1 cellular context compared by ENCODE assay signal in the genomic region with DNA sequence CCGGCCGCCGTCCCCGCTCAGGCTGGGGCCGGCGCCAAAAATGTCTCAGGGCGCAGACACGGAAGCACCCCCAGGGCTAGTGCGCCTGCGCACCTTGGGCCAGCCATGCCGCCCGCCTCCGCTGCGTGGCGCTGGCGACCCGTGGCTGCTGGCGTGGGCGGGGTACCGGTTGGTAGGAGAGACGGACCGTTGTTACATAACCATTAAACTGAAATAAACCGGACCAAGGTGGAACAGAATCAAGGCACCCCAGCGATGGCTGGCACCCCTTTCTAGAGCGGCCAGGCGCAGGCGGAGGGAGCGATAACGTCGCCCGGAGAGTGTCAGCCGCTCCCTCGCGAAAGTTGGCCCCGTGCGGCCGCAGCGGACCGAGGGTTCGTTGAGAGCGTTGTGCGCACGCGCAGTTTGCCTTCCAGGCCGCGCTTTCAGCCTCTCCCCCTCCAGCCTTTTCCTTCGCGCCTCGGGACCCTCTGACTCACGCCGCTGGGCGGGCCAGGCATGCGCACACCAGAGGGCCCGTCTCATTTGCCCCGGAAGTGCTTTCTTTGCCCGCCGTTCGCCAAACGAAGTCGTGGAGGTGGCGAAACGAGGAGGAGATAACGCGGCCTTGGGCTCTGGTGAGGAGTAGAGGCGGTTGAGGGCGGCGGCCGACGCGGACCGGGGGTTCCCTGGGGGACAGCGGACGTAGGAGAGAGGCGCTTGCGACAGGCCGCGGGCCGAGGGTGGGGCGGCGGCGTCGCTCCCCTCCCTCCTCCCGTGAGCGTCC.
TF ChIP-seq lines count a peak whose summit lies in the region.

A gene with protein sequence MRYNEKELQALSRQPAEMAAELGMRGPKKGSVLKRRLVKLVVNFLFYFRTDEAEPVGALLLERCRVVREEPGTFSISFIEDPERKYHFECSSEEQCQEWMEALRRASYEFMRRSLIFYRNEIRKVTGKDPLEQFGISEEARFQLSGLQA (minus strand): TSS at position 45 of the 766 bp plus-strand sequence. CDS start 81 bp downstream, outside the sequence.
A gene with protein sequence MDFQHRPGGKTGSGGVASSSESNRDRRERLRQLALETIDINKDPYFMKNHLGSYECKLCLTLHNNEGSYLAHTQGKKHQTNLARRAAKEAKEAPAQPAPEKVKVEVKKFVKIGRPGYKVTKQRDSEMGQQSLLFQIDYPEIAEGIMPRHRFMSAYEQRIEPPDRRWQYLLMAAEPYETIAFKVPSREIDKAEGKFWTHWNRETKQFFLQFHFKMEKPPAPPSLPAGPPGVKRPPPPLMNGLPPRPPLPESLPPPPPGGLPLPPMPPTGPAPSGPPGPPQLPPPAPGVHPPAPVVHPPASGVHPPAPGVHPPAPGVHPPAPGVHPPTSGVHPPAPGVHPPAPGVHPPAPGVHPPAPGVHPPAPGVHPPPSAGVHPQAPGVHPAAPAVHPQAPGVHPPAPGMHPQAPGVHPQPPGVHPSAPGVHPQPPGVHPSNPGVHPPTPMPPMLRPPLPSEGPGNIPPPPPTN (plus strand): TSS at position 540 of the 766 bp plus-strand sequence. CDS start 6,595 bp downstream, outside the sequence.

TF ChIP-seq in GM12878, 131 proteins besides CTCF, POLR2A, EP300 and RAD21 (continued from another document and continues in another):
- TF ChIP-seq SREBF1 (IDR thresholded peaks at IDR 0.05; ENCODE audit: low read length) = no peak; the same call in 1 of the 2 replicates
- TF ChIP-seq SP1 (IDR thresholded peaks at IDR 0.05; ENCODE audit: low read depth, low read length) = peak; percentile 34
- no peak for TF ChIP-seq ZBED1 (IDR thresholded peaks at IDR 0.05; ENCODE audit: borderline replicate concordance)
- TF ChIP-seq, protein P1, sequence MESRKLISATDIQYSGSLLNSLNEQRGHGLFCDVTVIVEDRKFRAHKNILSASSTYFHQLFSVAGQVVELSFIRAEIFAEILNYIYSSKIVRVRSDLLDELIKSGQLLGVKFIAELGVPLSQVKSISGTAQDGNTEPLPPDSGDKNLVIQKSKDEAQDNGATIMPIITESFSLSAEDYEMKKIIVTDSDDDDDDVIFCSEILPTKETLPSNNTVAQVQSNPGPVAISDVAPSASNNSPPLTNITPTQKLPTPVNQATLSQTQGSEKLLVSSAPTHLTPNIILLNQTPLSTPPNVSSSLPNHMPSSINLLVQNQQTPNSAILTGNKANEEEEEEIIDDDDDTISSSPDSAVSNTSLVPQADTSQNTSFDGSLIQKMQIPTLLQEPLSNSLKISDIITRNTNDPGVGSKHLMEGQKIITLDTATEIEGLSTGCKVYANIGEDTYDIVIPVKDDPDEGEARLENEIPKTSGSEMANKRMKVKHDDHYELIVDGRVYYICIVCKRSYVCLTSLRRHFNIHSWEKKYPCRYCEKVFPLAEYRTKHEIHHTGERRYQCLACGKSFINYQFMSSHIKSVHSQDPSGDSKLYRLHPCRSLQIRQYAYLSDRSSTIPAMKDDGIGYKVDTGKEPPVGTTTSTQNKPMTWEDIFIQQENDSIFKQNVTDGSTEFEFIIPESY (IDR thresholded peaks at IDR 0.05) = no peak
- TF ChIP-seq EGR1 (IDR thresholded peaks at IDR 0.05; ENCODE audit: borderline replicate concordance in 1 of 2, low read depth in 2 of 2, low read length in 2 of 2) = peak; percentile 75 to 98
- TF ChIP-seq BMI1 (IDR thresholded peaks at IDR 0.05; ENCODE audit: borderline replicate concordance) = no peak
- no peak for TF ChIP-seq CHD4 (IDR thresholded peaks at IDR 0.05)
- TF ChIP-seq NFIC (IDR thresholded peaks at IDR 0.05; ENCODE audit: low read depth, low read length) = no peak
- no peak for TF ChIP-seq BRCA1 (IDR thresholded peaks at IDR 0.05; ENCODE audit: low read depth, low read length)
- TF ChIP-seq HDAC6 (IDR thresholded peaks at IDR 0.05; ENCODE audit: unreplicated experiment) = no peak
- TF ChIP-seq ZNF274 (IDR thresholded peaks at IDR 0.05; ENCODE audit: insufficient read depth, insufficient read length) = no peak
- TF ChIP-seq, protein P2, sequence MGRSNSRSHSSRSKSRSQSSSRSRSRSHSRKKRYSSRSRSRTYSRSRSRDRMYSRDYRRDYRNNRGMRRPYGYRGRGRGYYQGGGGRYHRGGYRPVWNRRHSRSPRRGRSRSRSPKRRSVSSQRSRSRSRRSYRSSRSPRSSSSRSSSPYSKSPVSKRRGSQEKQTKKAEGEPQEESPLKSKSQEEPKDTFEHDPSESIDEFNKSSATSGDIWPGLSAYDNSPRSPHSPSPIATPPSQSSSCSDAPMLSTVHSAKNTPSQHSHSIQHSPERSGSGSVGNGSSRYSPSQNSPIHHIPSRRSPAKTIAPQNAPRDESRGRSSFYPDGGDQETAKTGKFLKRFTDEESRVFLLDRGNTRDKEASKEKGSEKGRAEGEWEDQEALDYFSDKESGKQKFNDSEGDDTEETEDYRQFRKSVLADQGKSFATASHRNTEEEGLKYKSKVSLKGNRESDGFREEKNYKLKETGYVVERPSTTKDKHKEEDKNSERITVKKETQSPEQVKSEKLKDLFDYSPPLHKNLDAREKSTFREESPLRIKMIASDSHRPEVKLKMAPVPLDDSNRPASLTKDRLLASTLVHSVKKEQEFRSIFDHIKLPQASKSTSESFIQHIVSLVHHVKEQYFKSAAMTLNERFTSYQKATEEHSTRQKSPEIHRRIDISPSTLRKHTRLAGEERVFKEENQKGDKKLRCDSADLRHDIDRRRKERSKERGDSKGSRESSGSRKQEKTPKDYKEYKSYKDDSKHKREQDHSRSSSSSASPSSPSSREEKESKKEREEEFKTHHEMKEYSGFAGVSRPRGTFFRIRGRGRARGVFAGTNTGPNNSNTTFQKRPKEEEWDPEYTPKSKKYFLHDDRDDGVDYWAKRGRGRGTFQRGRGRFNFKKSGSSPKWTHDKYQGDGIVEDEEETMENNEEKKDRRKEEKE (IDR thresholded peaks at IDR 0.05) = no peak
- TF ChIP-seq NR2F1 (conservative IDR thresholded peaks at IDR 0.05) = peak; percentile 65; the same call in 1 of the 2 replicates
- peak; percentile 81 for TF ChIP-seq IKZF1 (conservative IDR thresholded peaks at IDR 0.05)
- TF ChIP-seq ZNF384 (IDR thresholded peaks at IDR 0.05; ENCODE audit: borderline replicate concordance, low read depth, low read length) = no peak
- TF ChIP-seq ZSCAN29 (IDR thresholded peaks at IDR 0.05) = peak; percentile 64; the same call in 1 of the 2 replicates
- TF ChIP-seq PML (IDR thresholded peaks at IDR 0.05; ENCODE audit: low read length) = peak; percentile 83; the same call in 1 of the 2 replicates
- TF ChIP-seq RFX5 (IDR thresholded peaks at IDR 0.05; ENCODE audit: low read depth, low read length) = no peak
- TF ChIP-seq, protein P3, sequence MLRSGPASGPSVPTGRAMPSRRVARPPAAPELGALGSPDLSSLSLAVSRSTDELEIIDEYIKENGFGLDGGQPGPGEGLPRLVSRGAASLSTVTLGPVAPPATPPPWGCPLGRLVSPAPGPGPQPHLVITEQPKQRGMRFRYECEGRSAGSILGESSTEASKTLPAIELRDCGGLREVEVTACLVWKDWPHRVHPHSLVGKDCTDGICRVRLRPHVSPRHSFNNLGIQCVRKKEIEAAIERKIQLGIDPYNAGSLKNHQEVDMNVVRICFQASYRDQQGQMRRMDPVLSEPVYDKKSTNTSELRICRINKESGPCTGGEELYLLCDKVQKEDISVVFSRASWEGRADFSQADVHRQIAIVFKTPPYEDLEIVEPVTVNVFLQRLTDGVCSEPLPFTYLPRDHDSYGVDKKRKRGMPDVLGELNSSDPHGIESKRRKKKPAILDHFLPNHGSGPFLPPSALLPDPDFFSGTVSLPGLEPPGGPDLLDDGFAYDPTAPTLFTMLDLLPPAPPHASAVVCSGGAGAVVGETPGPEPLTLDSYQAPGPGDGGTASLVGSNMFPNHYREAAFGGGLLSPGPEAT (IDR thresholded peaks at IDR 0.05; ENCODE audit: low read depth) = peak; percentile 37; the same call in 1 of the 2 replicates
- TF ChIP-seq CHD2 (IDR thresholded peaks at IDR 0.05; ENCODE audit: borderline replicate concordance, low read depth, low read length) = peak; percentile 46; the same call in 1 of the 2 replicates
- TF ChIP-seq RELA (IDR thresholded peaks at IDR 0.05; ENCODE audit: borderline replicate concordance, partially characterized antibody) = peak; percentile 77
- peak; percentile 88 for TF ChIP-seq NBN (IDR thresholded peaks at IDR 0.05)
- TF ChIP-seq JUNB (IDR thresholded peaks at IDR 0.05) = no peak
- TF ChIP-seq SUZ12 (IDR thresholded peaks at IDR 0.05; ENCODE audit: unreplicated experiment) = no peak
- TF ChIP-seq MYB (IDR thresholded peaks at IDR 0.05; ENCODE audit: borderline replicate concordance, low read depth, low read length) = no peak
- TF ChIP-seq, protein P4, sequence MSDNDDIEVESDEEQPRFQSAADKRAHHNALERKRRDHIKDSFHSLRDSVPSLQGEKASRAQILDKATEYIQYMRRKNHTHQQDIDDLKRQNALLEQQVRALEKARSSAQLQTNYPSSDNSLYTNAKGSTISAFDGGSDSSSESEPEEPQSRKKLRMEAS (IDR thresholded peaks at IDR 0.05; ENCODE audit: low read depth, low read length) = peak; percentile 74
- no peak for TF ChIP-seq NFXL1 (IDR thresholded peaks at IDR 0.05; ENCODE audit: borderline replicate concordance)
- TF ChIP-seq NFYA (IDR thresholded peaks at IDR 0.05; ENCODE audit: borderline replicate concordance, low read depth, low read length) = no peak
- TF ChIP-seq CEBPB (IDR thresholded peaks at IDR 0.05; ENCODE audit: borderline replicate concordance in 1 of 2, low read depth in 2 of 2, low read length in 2 of 2) = no peak
- TF ChIP-seq ZNF622 (IDR thresholded peaks at IDR 0.05) = no peak
- TF ChIP-seq, protein P5, sequence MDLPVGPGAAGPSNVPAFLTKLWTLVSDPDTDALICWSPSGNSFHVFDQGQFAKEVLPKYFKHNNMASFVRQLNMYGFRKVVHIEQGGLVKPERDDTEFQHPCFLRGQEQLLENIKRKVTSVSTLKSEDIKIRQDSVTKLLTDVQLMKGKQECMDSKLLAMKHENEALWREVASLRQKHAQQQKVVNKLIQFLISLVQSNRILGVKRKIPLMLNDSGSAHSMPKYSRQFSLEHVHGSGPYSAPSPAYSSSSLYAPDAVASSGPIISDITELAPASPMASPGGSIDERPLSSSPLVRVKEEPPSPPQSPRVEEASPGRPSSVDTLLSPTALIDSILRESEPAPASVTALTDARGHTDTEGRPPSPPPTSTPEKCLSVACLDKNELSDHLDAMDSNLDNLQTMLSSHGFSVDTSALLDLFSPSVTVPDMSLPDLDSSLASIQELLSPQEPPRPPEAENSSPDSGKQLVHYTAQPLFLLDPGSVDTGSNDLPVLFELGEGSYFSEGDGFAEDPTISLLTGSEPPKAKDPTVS (IDR thresholded peaks at IDR 0.05; ENCODE audit: low read depth, low read length) = no peak
- TF ChIP-seq NR2C1 (IDR thresholded peaks at IDR 0.05) = peak; percentile 98
- TF ChIP-seq CBX5 (IDR thresholded peaks at IDR 0.05; ENCODE audit: low read depth) = no peak; the same call in none of the 2 replicates
- TF ChIP-seq STAT1 (conservative IDR thresholded peaks at IDR 0.05) = peak; percentile 95
- TF ChIP-seq, protein P6, sequence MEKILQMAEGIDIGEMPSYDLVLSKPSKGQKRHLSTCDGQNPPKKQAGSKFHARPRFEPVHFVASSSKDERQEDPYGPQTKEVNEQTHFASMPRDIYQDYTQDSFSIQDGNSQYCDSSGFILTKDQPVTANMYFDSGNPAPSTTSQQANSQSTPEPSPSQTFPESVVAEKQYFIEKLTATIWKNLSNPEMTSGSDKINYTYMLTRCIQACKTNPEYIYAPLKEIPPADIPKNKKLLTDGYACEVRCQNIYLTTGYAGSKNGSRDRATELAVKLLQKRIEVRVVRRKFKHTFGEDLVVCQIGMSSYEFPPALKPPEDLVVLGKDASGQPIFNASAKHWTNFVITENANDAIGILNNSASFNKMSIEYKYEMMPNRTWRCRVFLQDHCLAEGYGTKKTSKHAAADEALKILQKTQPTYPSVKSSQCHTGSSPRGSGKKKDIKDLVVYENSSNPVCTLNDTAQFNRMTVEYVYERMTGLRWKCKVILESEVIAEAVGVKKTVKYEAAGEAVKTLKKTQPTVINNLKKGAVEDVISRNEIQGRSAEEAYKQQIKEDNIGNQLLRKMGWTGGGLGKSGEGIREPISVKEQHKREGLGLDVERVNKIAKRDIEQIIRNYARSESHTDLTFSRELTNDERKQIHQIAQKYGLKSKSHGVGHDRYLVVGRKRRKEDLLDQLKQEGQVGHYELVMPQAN (conservative IDR thresholded peaks at IDR 0.05) = peak; percentile 60
- peak; percentile 78 for TF ChIP-seq SMC3 (IDR thresholded peaks at IDR 0.05; ENCODE audit: borderline replicate concordance, low read length)
- TF ChIP-seq RUNX3 (IDR thresholded peaks at IDR 0.05; ENCODE audit: low read length) = peak; percentile 28; the same call in 1 of the 2 replicates
- TF ChIP-seq BHLHE40 (IDR thresholded peaks at IDR 0.05; ENCODE audit: borderline replicate concordance in 1 of 2, low read depth in 2 of 2, low read length in 1 of 2) = peak in 1 of 2 experiments; percentile 67; a peak in 3 of 4 replicates
- TF ChIP-seq KDM1A (IDR thresholded peaks at IDR 0.05; ENCODE audit: borderline replicate concordance) = no peak
- peak; percentile 78 for TF ChIP-seq SMARCA5 (IDR thresholded peaks at IDR 0.05)
- TF ChIP-seq MYC (IDR thresholded peaks at IDR 0.05; ENCODE audit: insufficient read depth, insufficient read length, insufficient replicate concordance, low read length, severe bottlenecking) = no peak
- TF ChIP-seq FOS (IDR thresholded peaks at IDR 0.05; ENCODE audit: borderline replicate concordance, extremely low read depth, insufficient read length) = no peak
- TF ChIP-seq, protein P7, sequence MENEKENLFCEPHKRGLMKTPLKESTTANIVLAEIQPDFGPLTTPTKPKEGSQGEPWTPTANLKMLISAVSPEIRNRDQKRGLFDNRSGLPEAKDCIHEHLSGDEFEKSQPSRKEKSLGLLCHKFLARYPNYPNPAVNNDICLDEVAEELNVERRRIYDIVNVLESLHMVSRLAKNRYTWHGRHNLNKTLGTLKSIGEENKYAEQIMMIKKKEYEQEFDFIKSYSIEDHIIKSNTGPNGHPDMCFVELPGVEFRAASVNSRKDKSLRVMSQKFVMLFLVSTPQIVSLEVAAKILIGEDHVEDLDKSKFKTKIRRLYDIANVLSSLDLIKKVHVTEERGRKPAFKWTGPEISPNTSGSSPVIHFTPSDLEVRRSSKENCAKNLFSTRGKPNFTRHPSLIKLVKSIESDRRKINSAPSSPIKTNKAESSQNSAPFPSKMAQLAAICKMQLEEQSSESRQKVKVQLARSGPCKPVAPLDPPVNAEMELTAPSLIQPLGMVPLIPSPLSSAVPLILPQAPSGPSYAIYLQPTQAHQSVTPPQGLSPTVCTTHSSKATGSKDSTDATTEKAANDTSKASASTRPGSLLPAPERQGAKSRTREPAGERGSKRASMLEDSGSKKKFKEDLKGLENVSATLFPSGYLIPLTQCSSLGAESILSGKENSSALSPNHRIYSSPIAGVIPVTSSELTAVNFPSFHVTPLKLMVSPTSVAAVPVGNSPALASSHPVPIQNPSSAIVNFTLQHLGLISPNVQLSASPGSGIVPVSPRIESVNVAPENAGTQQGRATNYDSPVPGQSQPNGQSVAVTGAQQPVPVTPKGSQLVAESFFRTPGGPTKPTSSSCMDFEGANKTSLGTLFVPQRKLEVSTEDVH (IDR thresholded peaks at IDR 0.05; ENCODE audit: low read depth, partially characterized antibody) = peak; percentile 41
